In the genomic region with DNA sequence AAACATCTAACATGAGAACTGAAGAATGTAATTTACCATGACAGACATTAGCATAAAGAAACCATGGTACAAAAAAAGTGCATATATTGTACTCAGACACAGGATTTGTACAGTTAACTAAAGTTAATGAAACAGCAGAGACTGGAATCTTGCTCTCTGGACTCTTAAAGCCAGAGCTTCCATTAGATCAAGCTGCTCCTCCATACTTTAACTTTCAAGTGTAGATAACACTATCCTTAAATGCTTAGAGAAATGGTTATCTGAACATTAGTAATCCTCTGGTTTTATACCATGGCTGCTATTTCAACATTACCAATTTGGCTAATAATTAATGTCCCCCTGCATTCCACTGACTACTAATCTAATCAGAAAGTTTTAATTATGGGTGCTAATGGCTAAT, we compare ENCODE assay signal across 17 cellular contexts. TPM values are rescaled to one million over a fixed set of nuclear protein-coding genes. Genes with fewer than 3 reads are reported as not detected.
DNase-seq lines count a peak whose midpoint lies in the region; ATAC-seq and TF ChIP-seq lines count a peak whose summit lies in the region.
"Had no signal": no experiment of that assay in that cellular context is flagged by ENCODE, and none has a peak within 500 bp of the region (broad histone marks: within the 10 kb centered on the region; RNA-seq: fewer than 3 reads in every experiment).

No MANE protein-coding gene starts in this region.

- peaks cover 65% of the 10 kb centered on the region for H3K36me3 Mint-ChIP-seq in CD4-positive, alpha-beta T cell (ENCODE audit: low read depth)
- H3K36me3 Mint-ChIP-seq in T-helper 17 cell (ENCODE audit: low read depth): peaks cover 9% of the 10 kb centered on the region

- no peaks in the 10 kb centered on the region for H3K27me3 Mint-ChIP-seq in CD4-positive, alpha-beta T cell
- H3K27me3 Mint-ChIP-seq in T-helper 17 cell: no peaks in the 10 kb centered on the region

- H3K79me2 ChIP-seq in ACC112 (ENCODE audit: control insufficient read depth, insufficient read depth, low read length, unreplicated experiment): peaks cover 74% of the 10 kb centered on the region
- H3K79me2 ChIP-seq in hepatocyte: peaks cover 80% of the 10 kb centered on the region

- H3K27me3 ChIP-seq in ACC112 (ENCODE audit: insufficient read depth, low read length) (no peaks in the 10 kb centered on the region), hepatocyte (no peaks in the 10 kb centered on the region), ovary (no peaks in the 10 kb centered on the region)
- H3K27me3 ChIP-seq in CD4-positive, alpha-beta T cell (ENCODE audit: control insufficient read depth, insufficient read depth, low read length): no peaks in the 10 kb centered on the region
- H3K27me3 ChIP-seq: BE2C, brain microvascular endothelial cell had no signal

- intact Hi-C loops in CD4-positive, alpha-beta T cell (cut with DNase I, micrococcal nuclease): no loop called here
- intact Hi-C loops in ovary (cut with DNase I): no loop called here

- H2AFZ ChIP-seq in ACC112 (ENCODE audit: low read length, unreplicated experiment) (no peak overlapping the region), hepatocyte (no peak overlapping the region)

- H3K36me3 ChIP-seq in ACC112 (ENCODE audit: insufficient read depth, low read length) (peaks cover 23% of the 10 kb centered on the region), hepatocyte (replicated peaks; ENCODE audit: insufficient read depth, low read depth) (no peaks in the 10 kb centered on the region), ovary (no peaks in the 10 kb centered on the region)

- no peak for ATAC-seq in CD4-positive, alpha-beta T cell (ENCODE audit: poor library complexity)
- ATAC-seq in T-helper 17 cell (no peak), GM19035 (IDR thresholded peaks at IDR 0.05; ENCODE audit: unreplicated experiment) (no peak)

- H3K9me3 ChIP-seq in CD4-positive, alpha-beta T cell (ENCODE audit: control insufficient read depth, low read length): no peaks in the 10 kb centered on the region
- no peaks in the 10 kb centered on the region for H3K9me3 ChIP-seq in T-helper 17 cell (ENCODE audit: control insufficient read depth, low read length, poor library complexity, severe bottlenecking)
- no peaks in the 10 kb centered on the region for H3K9me3 ChIP-seq in hepatocyte (ENCODE audit: low read depth)
- H3K9me3 ChIP-seq in ovary: no peaks in the 10 kb centered on the region
- H3K9me3 ChIP-seq: BE2C had no signal

- H3K4me1 Mint-ChIP-seq in CD4-positive, alpha-beta T cell (ENCODE audit: low read depth): peaks cover 61% of the 10 kb centered on the region
- peaks cover 34% of the 10 kb centered on the region for H3K4me1 Mint-ChIP-seq in T-helper 17 cell

- peak overlapping the region; percentile 9 for H3K4me3 Mint-ChIP-seq in CD4-positive, alpha-beta T cell
- H3K4me3 Mint-ChIP-seq in T-helper 17 cell: no peak overlapping the region

- H4K20me1 ChIP-seq in hepatocyte (ENCODE audit: insufficient read depth, poor library complexity, severe bottlenecking): peaks cover 17% of the 10 kb centered on the region

- no peak for DNase-seq in CD4-positive, alpha-beta T cell
- DNase-seq in T-helper 17 cell (no peak), hepatocyte (ENCODE audit: low spot score) (no peak), ovary (no peak), DMS 273 (lab: John Stamatoyannopoulos, UW; ENCODE audit: unreplicated experiment) (no peak), NCI-H526 treated with DMSO at 0.1 percent for 48 hours (lab: John Stamatoyannopoulos, UW) (no peak)
- DNase-seq: activated naive CD4-positive, alpha-beta T cell treated with Interleukin-2 at 50 U/mL for 16 hours; BE2C; brain microvascular endothelial cell; cortex of kidney; foreskin melanocyte; kidney glomerular epithelial cell; mesendoderm; NCI-H146; SW 1271 had no signal

- POLR2A ChIA-PET in CD4-positive, alpha-beta T cell (lab: Charles Lee): no interaction called here

- H3K9me3 Mint-ChIP-seq in CD4-positive, alpha-beta T cell: no peaks in the 10 kb centered on the region

- CTCF ChIA-PET in CD4-positive, alpha-beta T cell (lab: Charles Lee): no interaction called here

- TF ChIP-seq EP300 in ovary (IDR thresholded peaks at IDR 0.05): no peak

- H3K4me3 ChIP-seq in ACC112 (ENCODE audit: low read depth, low read length) (peak overlapping the region; percentile 6; the same call in 1 of the 2 replicates), hepatocyte (no peak overlapping the region), ovary (no peak overlapping the region)

- H3K27ac ChIP-seq in ACC112 (ENCODE audit: low read depth, low read length): no peak overlapping the region
- H3K27ac ChIP-seq in CD4-positive, alpha-beta T cell (ENCODE audit: low read depth, low read length): no peak overlapping the region
- no peak overlapping the region for H3K27ac ChIP-seq in hepatocyte
- no peak overlapping the region for H3K27ac ChIP-seq in ovary
- H3K27ac ChIP-seq: brain microvascular endothelial cell had no signal

- H3K4me2 ChIP-seq in hepatocyte: peak overlapping the region; percentile 94

- H3K4me1 ChIP-seq in ACC112 (ENCODE audit: control insufficient read depth, insufficient read depth, low read length, unreplicated experiment): peaks cover 42% of the 10 kb centered on the region
- H3K4me1 ChIP-seq in hepatocyte (ENCODE audit: insufficient read depth): peaks cover 26% of the 10 kb centered on the region
- peaks cover 14% of the 10 kb centered on the region for H3K4me1 ChIP-seq in ovary (ENCODE audit: insufficient read depth)
- H3K4me1 ChIP-seq: BE2C had no signal

- H3K27ac Mint-ChIP-seq in CD4-positive, alpha-beta T cell: peak overlapping the region; percentile 38
- H3K27ac Mint-ChIP-seq in T-helper 17 cell: peak overlapping the region; percentile 83

- no peak for TF ChIP-seq POLR2A in ovary (IDR thresholded peaks at IDR 0.05)

- H3K9me2 ChIP-seq in hepatocyte (replicated peaks; ENCODE audit: insufficient read depth): no peaks in the 10 kb centered on the region

- no peak for TF ChIP-seq CTCF in CD4-positive, alpha-beta T cell (IDR thresholded peaks at IDR 0.05)
- TF ChIP-seq CTCF in hepatocyte (IDR thresholded peaks at IDR 0.05; ENCODE audit: poor library complexity) (no peak), ovary (IDR thresholded peaks at IDR 0.05) (no peak)

RNA-seq across cellular contexts. Expression of a gene that starts 3.1 kb away (rescaled TPM):
- 10 to 100 TPM; 89.6 to 96.6 TPM for total RNA-seq in CD4-positive, alpha-beta T cell
- total RNA-seq in T-helper 17 cell (10 to 100 TPM; 84.8 to 92.2 TPM), hepatocyte (75.3 and 76.6 TPM in 2 replicates), ovary (100 to 1,000 TPM in 5 of 7 donors, 10 to 100 TPM in 2; 46.0 to 163 (median 130) TPM)
- polyA plus RNA-seq in hepatocyte (44.7 and 47.4 TPM in 2 replicates), ovary (10 to 100 TPM; 40.8 to 64.7 TPM)

RNA-seq across cellular contexts. Expression of a gene that starts 3.3 kb away (rescaled TPM):
- 10 to 100 TPM; 14.6 to 14.8 TPM for total RNA-seq in CD4-positive, alpha-beta T cell
- total RNA-seq in T-helper 17 cell: 10 to 100 TPM; 19.9 to 26.1 TPM
- 45.6 and 58.9 TPM in 2 replicates for total RNA-seq in hepatocyte
- 37.0 and 55.5 TPM in 2 replicates for polyA plus RNA-seq in hepatocyte
- 10 to 100 TPM in 6 of 7 donors, 1 to 10 TPM in 1; 8.1 to 45.2 (median 28.9) TPM for total RNA-seq in ovary
- polyA plus RNA-seq in ovary: 10 to 100 TPM; 12.2 to 36.4 TPM

RNA-seq across cellular contexts. Expression of a gene that starts 22.7 kb away (rescaled TPM):
- 10 to 100 TPM; 79.2 to 83.8 TPM for total RNA-seq in CD4-positive, alpha-beta T cell
- total RNA-seq in T-helper 17 cell (100 to 1,000 TPM in 1 of 2 donors, 10 to 100 TPM in 1; 64.8 to 102 TPM), hepatocyte (109 and 135 TPM in 2 replicates), ovary (100 to 1,000 TPM; 103 to 130 (median 116) TPM)
- polyA plus RNA-seq in hepatocyte (56.2 and 67.2 TPM in 2 replicates), ovary (10 to 100 TPM; 94.1 to 97.8 TPM)
